In genomic region chr2:207372483-207372882, GRCh38 we compare ENCODE assay signal across 9 cellular contexts.
"Had no signal": no experiment of that assay in that cellular context is flagged by ENCODE, and none has a peak within 500 bp of the region (broad histone marks: within the 10 kb centered on the region; RNA-seq: fewer than 3 reads in every experiment).

No MANE protein-coding gene starts in this region.

- DNase-seq: IMR-90, KBM-7, KG1 had no signal

- H3K4me3 Mint-ChIP-seq: IgD-negative memory B cell had no signal

- H3K4me1 Mint-ChIP-seq: IgD-negative memory B cell had no signal

- H3K4me3 ChIP-seq: K562 had no signal

- H3K4me2 ChIP-seq: KMS-11 had no signal

- FAIRE-seq: HepG2, HTR-8/SVneo, K562 had no signal

- H3K27me3 Mint-ChIP-seq: IgD-negative memory B cell had no signal

- ATAC-seq: HepG2, K562 had no signal

- H3K27ac Mint-ChIP-seq: IgD-negative memory B cell had no signal

- H3K9ac ChIP-seq: KMS-11 had no signal

- H3K27ac ChIP-seq: HL-60, KMS-11 had no signal
